8 cellular contexts compared by ENCODE assay signal in genomic region chr19:19461671-19462622, GRCh38. TPM values are rescaled to one million over a fixed set of nuclear protein-coding genes. Genes with fewer than 3 reads are reported as not detected.
DNase-seq lines count a peak whose midpoint lies in the region; ATAC-seq, FAIRE-seq and TF ChIP-seq lines count a peak whose summit lies in the region.

No MANE protein-coding gene starts in this region.

- peaks cover 37% of the 10 kb centered on the region for H4K20me1 ChIP-seq in K562 (replicated peaks; ENCODE audit: control insufficient read depth, insufficient read depth, low read length)

- TF ChIP-seq POLR2A in K562 (conservative IDR thresholded peaks at IDR 0.05) = no peak

- no peak for FAIRE-seq in K562 (lab: Jason Lieb, UNC)

- peak; percentile 63 for DNase-seq in CMK (ENCODE audit: low read depth)
- DNase-seq in NCI-H2029 treated with DMSO at 0.1 percent for 48 hours (lab: John Stamatoyannopoulos, UW) = peak; percentile 29
- DNase-seq in K562 (ENCODE audit: extremely low read depth in 1 of 4, low spot score in 3 of 4) = peak; percentile 38 to 81 (median 71)
- DNase-seq in NCI-H1048 (lab: John Stamatoyannopoulos, UW) = no peak
- DNase-seq in occipital lobe (lab: John Stamatoyannopoulos, UW) = no peak

- H3K4me2 ChIP-seq in K562 (ENCODE audit: insufficient read depth, low read length) = peak overlapping the region; percentile 1; the same call in 1 of the 2 replicates

- peaks cover 6% of the 10 kb centered on the region; the same call in 1 of the 2 replicates for H3K9me3 ChIP-seq in K562 (replicated peaks; ENCODE audit: control insufficient read depth, insufficient read depth, low read depth, low read length)
- no peaks in the 10 kb centered on the region for H3K9me3 ChIP-seq in iPS-18a (ENCODE audit: control insufficient read depth, low read depth, low read length)
- peaks cover 0 to 2% (median 0%) of the 10 kb centered on the region in 3 donors for H3K9me3 ChIP-seq in skeletal muscle tissue (ENCODE audit: control insufficient read depth in 3 of 3, low read length in 3 of 3)

- intact Hi-C loops in K562 (cut with micrococcal nuclease) = no loop called here

- no peak overlapping the region for H3K4me3 ChIP-seq in K562
- H3K4me3 ChIP-seq in iPS-18a (ENCODE audit: low read length) = peak overlapping the region; percentile 38
- peak overlapping the region; percentile 53 to 68 (median 68) for H3K4me3 ChIP-seq in skeletal muscle tissue (ENCODE audit: low read length in 3 of 3)

- no peaks in the 10 kb centered on the region for H3K27me3 ChIP-seq in K562 (ENCODE audit: control insufficient read depth in 2 of 2, insufficient read depth in 2 of 2, low read length in 2 of 2)
- no peaks in the 10 kb centered on the region for H3K27me3 ChIP-seq in iPS-18a (ENCODE audit: control insufficient read depth, insufficient read depth, low read length)
- H3K27me3 ChIP-seq in skeletal muscle tissue (ENCODE audit: control insufficient read depth in 3 of 3, insufficient read depth in 3 of 3, low read length in 3 of 3) = no peaks in the 10 kb centered on the region

- in situ Hi-C loops in K562 (cut with MboI) = no loop called here

- TF ChIP-seq RAD21 in K562 (CRISPR knock-in tag; conservative IDR thresholded peaks at IDR 0.05 in 1 of 2, IDR thresholded peaks at IDR 0.05 in 1 of 2) = no peak

- peaks cover 74% of the 10 kb centered on the region for H3K36me3 ChIP-seq in K562 (ENCODE audit: control insufficient read depth, insufficient read depth, low read length)
- H3K36me3 ChIP-seq in iPS-18a (ENCODE audit: control insufficient read depth, low read depth, low read length) = peaks cover 21% of the 10 kb centered on the region
- peaks cover 14 to 18% (median 16%) of the 10 kb centered on the region in 3 donors for H3K36me3 ChIP-seq in skeletal muscle tissue (ENCODE audit: control insufficient read depth in 3 of 3, insufficient read depth in 3 of 3, low read length in 3 of 3)

- WGBS in K562 (ENCODE audit: insufficient coverage, low coverage, missing lambda C conversion rate) = 70% methylated on average over 23 of the region's 27 CpGs

- CTCF ChIA-PET in K562 (lab: Yijun Ruan, JAX; ENCODE audit: low intra/inter-chr PET ratio) = no interaction called here

- no peak for TF ChIP-seq CTCF in K562 (IDR thresholded peaks at IDR 0.05 in 2 of 3, conservative IDR thresholded peaks at IDR 0.05 in 1 of 3; ENCODE audit: insufficient read depth in 2 of 3, low read depth in 1 of 3, low read length in 3 of 3)

- POLR2A ChIA-PET in K562 (lab: Yijun Ruan, JAX) = no interaction called here

- no TSS peak for BruUV-seq in K562 (replicated peaks; lab: Mats Ljungman, UMichigan)

- no peak overlapping the region for H2AFZ ChIP-seq in K562 (ENCODE audit: low read depth, low read length)

- ATAC-seq in K562 (peak; percentile 67), GM21528 (IDR thresholded peaks at IDR 0.05; ENCODE audit: low FRiP score, unreplicated experiment) (no peak)

- peaks cover 8% of the 10 kb centered on the region for H3K9me1 ChIP-seq in K562 (ENCODE audit: control insufficient read depth, insufficient read depth, low read length)

- H3K79me2 ChIP-seq in K562 (ENCODE audit: control insufficient read depth, insufficient read depth, low read length) = peaks cover 99% of the 10 kb centered on the region

- H3K4me1 ChIP-seq in K562 (replicated peaks in 1 of 2; ENCODE audit: control insufficient read depth in 2 of 2, insufficient read depth in 2 of 2, low read length in 2 of 2) = peaks cover 32 to 59% of the 10 kb centered on the region in 2 experiments
- H3K4me1 ChIP-seq in iPS-18a (ENCODE audit: control insufficient read depth, low read depth, low read length) = peaks cover 52% of the 10 kb centered on the region
- H3K4me1 ChIP-seq in skeletal muscle tissue (ENCODE audit: control insufficient read depth in 3 of 3, insufficient read depth in 3 of 3, low read length in 3 of 3) = peaks cover 68 to 77% (median 73%) of the 10 kb centered on the region in 3 donors

- peak overlapping the region; percentile 37; the same call in 2 of the 3 replicates for H3K27ac ChIP-seq in K562 (ENCODE audit: extremely low read depth, low read depth, low read length)
- H3K27ac ChIP-seq in iPS-18a (ENCODE audit: low read length) = peak overlapping the region; percentile 1
- H3K27ac ChIP-seq in skeletal muscle tissue (ENCODE audit: low read depth, low read length) = peak overlapping the region; percentile 85

- no peak for TF ChIP-seq EP300 in K562 (IDR thresholded peaks at IDR 0.05; ENCODE audit: low read length)

- H3K9ac ChIP-seq in K562 (ENCODE audit: insufficient read depth in 1 of 2, low read depth in 2 of 2, low read length in 2 of 2) = peak overlapping the region; percentile 20 to 88; a peak in 3 of 4 replicates
- H3K9ac ChIP-seq in iPS-18a (ENCODE audit: low read length) = peak overlapping the region; percentile 38
- H3K9ac ChIP-seq in skeletal muscle tissue (ENCODE audit: low read depth in 1 of 3, low read length in 3 of 3) = peak overlapping the region; percentile 68 to 86 (median 74)

RNA-seq across cellular contexts. Expression of gene TSSK6, which starts 53.4 kb away (rescaled TPM):
- total RNA-seq in K562 (2011; cell fraction: chromatin; rRNA removed; ENCODE audit: low replicate concordance) = 1.3 and 7.5 TPM in 2 replicates
- total RNA-seq in K562 (2011; cell fraction: nucleolus; rRNA removed) = 14.5 and 15.7 TPM in 2 replicates
- 4.5 TPM in 2 replicates for total RNA-seq in K562 (2011; cell fraction: nucleoplasm; rRNA removed)
- total RNA-seq in K562 (2014; rRNA removed) = 2.0 and 2.1 TPM in 2 replicates
- 0.22 TPM in 1 of 2 replicates, not detected in the other for total RNA-seq in K562 (2014; rRNA removed; fragmentation: Illumina TruSeq; extraction: Trizol)
- total RNA-seq in K562 (2015; rRNA removed; fragmentation: Illumina TruSeq; extraction: Trizol) = 0.76 and 0.90 TPM in 2 replicates
- total RNA-seq in K562 (2021) = 2.4 and 2.6 TPM in 2 replicates
- polyA plus RNA-seq in K562 (2011; rRNA removed) = 0.93 and 1.8 TPM in 2 replicates
- polyA plus RNA-seq in K562 (2011; cell fraction: cytosol; rRNA removed) = 2.5 and 7.7 TPM in 2 replicates
- polyA plus RNA-seq in K562 (2011; cell fraction: nucleus; rRNA removed) = 3.6 and 7.5 TPM in 2 replicates
- 1.3 and 2.7 TPM in 2 replicates for polyA plus RNA-seq in K562 (2012)
- polyA plus RNA-seq in K562 (2014; fragmentation: Illumina TruSeq; extraction: Trizol) = 0.21 and 0.39 TPM in 2 replicates
- not detected for polyA plus RNA-seq in K562 (2014; fragmentation: Nextera tagmentation; extraction: Ambion mirVana)
- polyA plus RNA-seq in K562 (2014; rRNA removed) = 2.4 and 3.9 TPM in 2 replicates
- polyA minus RNA-seq in K562 (2011; rRNA and poly(A)+ RNA removed) = 0.54 and 0.67 TPM in 2 replicates
- 1.4 TPM in 1 of 2 replicates, not detected in the other for polyA minus RNA-seq in K562 (2011; cell fraction: cytosol; rRNA and poly(A)+ RNA removed)
- polyA minus RNA-seq in K562 (2011; cell fraction: nucleus; rRNA and poly(A)+ RNA removed) = 7.4 and 9.3 TPM in 2 replicates
- not detected for total RNA-seq in skeletal muscle tissue
- total RNA-seq in occipital lobe = 1.2 TPM

RNA-seq across cellular contexts. Expression of gene NDUFA13, which starts 54.1 kb away (rescaled TPM):
- total RNA-seq in K562 (2011; cell fraction: chromatin; rRNA removed; ENCODE audit: low replicate concordance) = 115 and 283 TPM in 2 replicates
- total RNA-seq in K562 (2011; cell fraction: nucleolus; rRNA removed) = 289 and 359 TPM in 2 replicates
- 176 and 255 TPM in 2 replicates for total RNA-seq in K562 (2011; cell fraction: nucleoplasm; rRNA removed)
- total RNA-seq in K562 (2014; rRNA removed) (386 and 429 TPM in 2 replicates), K562 (2014; rRNA removed; fragmentation: Illumina TruSeq; extraction: Trizol) (74.8 and 146 TPM in 2 replicates), K562 (2015; rRNA removed; fragmentation: Illumina TruSeq; extraction: Trizol) (397 and 447 TPM in 2 replicates), K562 (2021) (522 and 559 TPM in 2 replicates), skeletal muscle tissue (169 TPM), occipital lobe (60.4 TPM)
- polyA plus RNA-seq in K562 (2011; rRNA removed) (340 and 343 TPM in 2 replicates), K562 (2014; fragmentation: Illumina TruSeq; extraction: Trizol) (298 and 395 TPM in 2 replicates), K562 (2014; fragmentation: Nextera tagmentation; extraction: Ambion mirVana) (100 to 1,000 TPM; 263 to 440 TPM), K562 (2014; rRNA removed) (596 and 801 TPM in 2 replicates)
- polyA plus RNA-seq in K562 (2011; cell fraction: cytosol; rRNA removed) = 881 and 1,009 TPM in 2 replicates
- polyA plus RNA-seq in K562 (2011; cell fraction: nucleus; rRNA removed) = 249 and 320 TPM in 2 replicates
- 401 and 675 TPM in 2 replicates for polyA plus RNA-seq in K562 (2012)
- polyA minus RNA-seq in K562 (2011; rRNA and poly(A)+ RNA removed) = 72.8 and 113 TPM in 2 replicates
- polyA minus RNA-seq in K562 (2011; cell fraction: cytosol; rRNA and poly(A)+ RNA removed) = 98.7 and 142 TPM in 2 replicates
- polyA minus RNA-seq in K562 (2011; cell fraction: nucleus; rRNA and poly(A)+ RNA removed) = 52.4 and 62.5 TPM in 2 replicates

RNA-seq across cellular contexts. Expression of gene GATAD2A, which starts 56.5 kb away (rescaled TPM):
- total RNA-seq in K562 (2011; cell fraction: chromatin; rRNA removed; ENCODE audit: low replicate concordance) = 64.2 and 71.9 TPM in 2 replicates
- 40.3 and 42.0 TPM in 2 replicates for total RNA-seq in K562 (2011; cell fraction: nucleolus; rRNA removed)
- 44.1 and 58.8 TPM in 2 replicates for total RNA-seq in K562 (2011; cell fraction: nucleoplasm; rRNA removed)
- total RNA-seq in K562 (2014; rRNA removed) (114 and 141 TPM in 2 replicates), K562 (2014; rRNA removed; fragmentation: Illumina TruSeq; extraction: Trizol) (36.3 and 39.2 TPM in 2 replicates), K562 (2015; rRNA removed; fragmentation: Illumina TruSeq; extraction: Trizol) (61.2 and 65.5 TPM in 2 replicates), K562 (2021) (215 and 226 TPM in 2 replicates), skeletal muscle tissue (19.8 TPM), occipital lobe (14.2 TPM)
- polyA plus RNA-seq in K562 (2011; rRNA removed) (25.4 and 33.0 TPM in 2 replicates), K562 (2014; fragmentation: Illumina TruSeq; extraction: Trizol) (44.2 and 80.9 TPM in 2 replicates), K562 (2014; fragmentation: Nextera tagmentation; extraction: Ambion mirVana) (1 to 10 TPM; 2.4 to 5.1 TPM), K562 (2014; rRNA removed) (88.4 and 112 TPM in 2 replicates)
- polyA plus RNA-seq in K562 (2011; cell fraction: cytosol; rRNA removed) = 21.1 and 45.0 TPM in 2 replicates
- polyA plus RNA-seq in K562 (2011; cell fraction: nucleus; rRNA removed) = 23.6 and 33.3 TPM in 2 replicates
- polyA plus RNA-seq in K562 (2012) = 44.9 and 60.8 TPM in 2 replicates
- polyA minus RNA-seq in K562 (2011; rRNA and poly(A)+ RNA removed) = 33.1 and 40.4 TPM in 2 replicates
- 55.4 and 91.3 TPM in 2 replicates for polyA minus RNA-seq in K562 (2011; cell fraction: cytosol; rRNA and poly(A)+ RNA removed)
- polyA minus RNA-seq in K562 (2011; cell fraction: nucleus; rRNA and poly(A)+ RNA removed) = 12.5 and 17.4 TPM in 2 replicates

Comparison
In these comparisons a context has a peak if more than half of its experiments do, and no peak if none do; other contexts are left out.
1. DNase-seq: peak in CMK (single experiment), NCI-H2029 treated with DMSO at 0.1 percent for 48 hours (single experiment) and K562 (4 of 4); none in NCI-H1048 (single experiment) and occipital lobe (single experiment).
2. H3K27ac ChIP-seq: peak in every context shown above with its lines; median percentile 85 in skeletal muscle tissue; 37 in K562; 1 in iPS-18a.
3. Peak in every context shown above with its lines, with median percentiles within 50 percentile points of each other: H3K9ac ChIP-seq.